ENCODE assay signal across 8 cellular contexts in the genomic region with DNA sequence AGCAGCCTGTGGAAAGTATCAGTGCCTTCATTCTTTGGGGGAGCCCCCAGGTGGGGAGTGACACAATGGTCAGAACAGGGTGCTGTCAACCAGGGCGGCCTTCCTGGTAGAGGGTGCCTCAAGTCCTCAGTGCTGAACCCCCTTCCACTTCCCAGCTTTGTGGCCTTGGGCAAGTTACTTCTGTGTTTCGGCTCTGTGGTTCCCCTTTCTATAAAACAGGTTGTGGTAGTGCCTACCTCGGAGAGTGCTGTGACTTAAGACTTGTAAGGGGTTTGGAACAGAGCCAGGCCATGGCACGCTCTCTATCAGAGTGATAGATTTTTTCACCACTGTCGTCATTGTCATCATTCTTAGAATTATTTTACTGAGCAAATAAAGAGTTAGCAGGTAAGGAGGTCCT.
DNase-seq lines count a peak whose midpoint lies in the region; ATAC-seq and TF ChIP-seq lines count a peak whose summit lies in the region.

No MANE protein-coding gene starts in this region.

- H3K4me3 ChIP-seq in DND-41 (ENCODE audit: low read depth in 1 of 2, low read length in 2 of 2) (peak overlapping the region in 1 of 2 experiments; percentile 39; a peak in 1 of 4 replicates), skin epidermis (no peak overlapping the region)

- no peaks in the 10 kb centered on the region for H3K27me3 ChIP-seq in DND-41 (ENCODE audit: insufficient read depth, low read length, poor library complexity)

- no peaks in the 10 kb centered on the region for H3K9me3 ChIP-seq in DND-41 (ENCODE audit: insufficient read depth, low read length, severe bottlenecking)

- DNase-seq in DND-41, result peak; percentile 82
- DNase-seq in T-helper 1 cell, result peak; percentile 27 to 90 (median 47)
- peak; percentile 63 for DNase-seq in activated naive CD8-positive, alpha-beta T cell treated with anti-CD3 and anti-CD28 coated beads, Interleukin-2, amount 10 ng/mL, durations not matched to agents 7 days and 5 days
- no peak for DNase-seq in DMS114 treated with DMSO at 0.1 percent for 48 hours (lab: John Stamatoyannopoulos, UW; ENCODE audit: unreplicated experiment)

- peak overlapping the region; percentile 98 for H3K27ac Mint-ChIP-seq in activated naive CD8-positive, alpha-beta T cell treated with anti-CD3 and anti-CD28 coated beads, Interleukin-2, amount 10 ng/mL, durations not matched to agents 7 days and 5 days

- H2AFZ ChIP-seq in DND-41 (ENCODE audit: low read depth, low read length), result no peak overlapping the region

- H3K9ac ChIP-seq in DND-41 (ENCODE audit: low read depth, low read length), result peak overlapping the region; percentile 63

- no peaks in the 10 kb centered on the region for H3K27me3 Mint-ChIP-seq in activated naive CD8-positive, alpha-beta T cell treated with anti-CD3 and anti-CD28 coated beads, Interleukin-2, amount 10 ng/mL, durations not matched to agents 7 days and 5 days

- H4K20me1 ChIP-seq in DND-41 (ENCODE audit: insufficient read depth, low read length), result peaks cover 2% of the 10 kb centered on the region; the same call in 1 of the 2 replicates

- H3K4me2 ChIP-seq in DND-41 (ENCODE audit: insufficient read depth, low read length), result peak overlapping the region; percentile 55

- peaks cover 63% of the 10 kb centered on the region for H3K36me3 ChIP-seq in DND-41 (ENCODE audit: insufficient read depth, low read length)

- peak; percentile 39 for ATAC-seq in DND-41 (ENCODE audit: insufficient read depth, low read depth)
- ATAC-seq in HG03064 (IDR thresholded peaks at IDR 0.05; ENCODE audit: low read depth, unreplicated experiment), result peak; percentile 41
- peak; percentile 60 for ATAC-seq in activated naive CD8-positive, alpha-beta T cell treated with anti-CD3 and anti-CD28 coated beads, Interleukin-2, amount 10 ng/mL, durations not matched to agents 7 days and 5 days (ENCODE audit: low read depth)
- ATAC-seq in HG03045 (IDR thresholded peaks at IDR 0.05; ENCODE audit: unreplicated experiment), result no peak
- ATAC-seq in HG02885 (IDR thresholded peaks at IDR 0.05; ENCODE audit: poor library complexity, unreplicated experiment), result no peak

- H3K4me3 Mint-ChIP-seq in activated naive CD8-positive, alpha-beta T cell treated with anti-CD3 and anti-CD28 coated beads, Interleukin-2, amount 10 ng/mL, durations not matched to agents 7 days and 5 days, result peak overlapping the region; percentile 78

- no peaks in the 10 kb centered on the region for H3K9me3 Mint-ChIP-seq in activated naive CD8-positive, alpha-beta T cell treated with anti-CD3 and anti-CD28 coated beads, Interleukin-2, amount 10 ng/mL, durations not matched to agents 7 days and 5 days

- peak overlapping the region; percentile 98 for H3K27ac ChIP-seq in DND-41 (ENCODE audit: low read length)
- H3K27ac ChIP-seq in skin epidermis, result peak overlapping the region in 16 of 21 experiments; percentile 20 to 90 (median 70)

- peaks cover 10% of the 10 kb centered on the region for H3K36me3 Mint-ChIP-seq in activated naive CD8-positive, alpha-beta T cell treated with anti-CD3 and anti-CD28 coated beads, Interleukin-2, amount 10 ng/mL, durations not matched to agents 7 days and 5 days

- peaks cover 88% of the 10 kb centered on the region for H3K4me1 ChIP-seq in DND-41 (ENCODE audit: insufficient read depth, low read length)

- no peak for TF ChIP-seq CTCF in DND-41 (IDR thresholded peaks at IDR 0.05; ENCODE audit: borderline replicate concordance, extremely low read depth, low read length, poor library complexity, severe bottlenecking)

- peaks cover 74% of the 10 kb centered on the region for H3K79me2 ChIP-seq in DND-41 (ENCODE audit: insufficient read depth, low read length)

- H3K4me1 Mint-ChIP-seq in activated naive CD8-positive, alpha-beta T cell treated with anti-CD3 and anti-CD28 coated beads, Interleukin-2, amount 10 ng/mL, durations not matched to agents 7 days and 5 days, result peaks cover 91% of the 10 kb centered on the region

- POLR2A ChIA-PET in activated naive CD8-positive, alpha-beta T cell treated with anti-CD3 and anti-CD28 coated beads, Interleukin-2, amount 10 ng/mL, durations not matched to agents 7 days and 5 days (lab: Charles Lee), result interaction anchor here (1.6 to 8.3 kb wide), 2 partner anchors 39 to 68 kb away, joined by 3 to 55 read pairs; no protein-coding TSS in a partner anchor

Comparison
In these comparisons a context has a peak if more than half of its experiments do, and no peak if none do; other contexts are left out.
1. ATAC-seq: peak in DND-41 (single experiment), HG03064 (single experiment) and activated naive CD8-positive, alpha-beta T cell treated with anti-CD3 and anti-CD28 coated beads, Interleukin-2, amount 10 ng/mL, durations not matched to agents 7 days and 5 days (single experiment); none in HG03045 (single experiment) and HG02885 (single experiment).